Comparison of ENCODE assay signal across 8 cellular contexts in the genomic region with DNA sequence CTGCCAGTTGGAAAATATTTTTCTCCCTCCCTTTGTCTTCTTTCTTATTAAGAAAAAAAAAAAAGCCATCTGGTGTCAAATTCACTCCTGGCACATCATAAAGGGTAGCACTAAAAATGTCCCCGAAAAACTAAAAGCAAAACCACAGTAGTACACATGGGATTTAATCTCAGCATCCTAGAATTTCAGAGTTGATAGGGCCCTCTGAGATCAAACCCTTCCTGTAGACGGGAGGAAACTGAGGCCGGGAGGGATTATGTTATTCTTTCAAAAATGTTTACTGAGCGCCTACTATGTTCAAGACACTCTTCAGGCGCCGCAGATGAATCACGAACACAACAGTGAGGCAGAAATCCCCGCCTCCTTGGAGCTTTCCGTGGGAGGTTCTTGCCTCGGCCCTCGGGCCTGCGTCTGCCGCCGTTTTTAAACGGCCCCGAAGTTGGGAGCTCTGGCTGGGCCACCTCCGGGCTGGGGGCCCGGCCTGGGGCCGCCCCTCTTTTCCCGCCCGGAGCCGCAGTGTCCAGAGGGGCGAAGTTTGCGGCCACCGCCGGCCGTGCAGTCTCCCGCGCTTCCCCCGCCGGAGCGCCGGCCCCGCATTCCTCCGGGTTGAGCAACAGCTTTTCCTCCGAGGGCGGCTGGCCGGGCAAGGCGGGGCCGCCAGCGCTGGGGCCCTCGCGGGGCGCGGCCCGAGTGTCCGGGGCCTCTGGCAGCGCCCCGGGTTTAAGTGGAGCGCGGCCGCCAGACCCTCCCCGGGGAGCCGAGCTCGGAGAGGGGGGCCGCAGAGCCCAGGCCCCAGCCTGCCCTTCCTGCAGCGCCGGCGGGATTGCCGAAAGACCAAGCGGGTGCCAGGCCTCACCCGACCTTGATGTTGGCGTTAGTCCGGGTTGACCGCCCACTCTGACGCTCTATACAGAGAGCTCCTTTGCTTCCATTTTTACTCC. TPM values are rescaled to one million over a fixed set of nuclear protein-coding genes. Genes with fewer than 3 reads are reported as not detected.
DNase-seq lines count a peak whose midpoint lies in the region; ATAC-seq, FAIRE-seq and TF ChIP-seq lines count a peak whose summit lies in the region.

No MANE protein-coding gene starts in this region.

- peak overlapping the region; percentile 87 for H3K4me3 Mint-ChIP-seq in CD4-positive, alpha-beta T cell
- H3K4me3 Mint-ChIP-seq in WTC11 = peak overlapping the region; percentile 61

- H3K4me1 Mint-ChIP-seq in CD4-positive, alpha-beta T cell (ENCODE audit: low read depth) = peaks cover 9% of the 10 kb centered on the region
- peaks cover 36% of the 10 kb centered on the region for H3K4me1 Mint-ChIP-seq in WTC11

- POLR2A ChIA-PET in CD4-positive, alpha-beta T cell (lab: Charles Lee) = interaction anchor here (0.6 to 2.6 kb wide), 9 partner anchors 9 to 33 kb away, joined by 3 to 20 read pairs (median 4); partner anchors contain the start of gene CTDSP2
- POLR2A ChIA-PET in WTC11 (lab: Charles Lee) = interaction anchor here (0.6 to 2.6 kb wide), 8 partner anchors 11 to 40 kb away, joined by 3 to 22 read pairs (median 4); partner anchors contain the start of gene CTDSP2

- H3K27me3 ChIP-seq in CD4-positive, alpha-beta T cell (ENCODE audit: control insufficient read depth, insufficient read depth, low read length) = no peaks in the 10 kb centered on the region
- no peaks in the 10 kb centered on the region for H3K27me3 ChIP-seq in kidney epithelial cell (ENCODE audit: control insufficient read depth, insufficient read depth, low read length)

- H3K27ac ChIP-seq in CD4-positive, alpha-beta T cell (ENCODE audit: low read depth, low read length) = no peak overlapping the region

- intact Hi-C loops in CD4-positive, alpha-beta T cell (cut with DNase I, micrococcal nuclease) = loop anchor here in 1 of 2 experiments (1.0 kb wide), 1 partner anchor 15 kb away; no protein-coding TSS in a partner anchor

- no peaks in the 10 kb centered on the region for H3K9me3 ChIP-seq in CD4-positive, alpha-beta T cell (ENCODE audit: control insufficient read depth, low read length)

- peaks cover 34% of the 10 kb centered on the region for H3K27me3 Mint-ChIP-seq in CD4-positive, alpha-beta T cell
- H3K27me3 Mint-ChIP-seq in WTC11 (ENCODE audit: low read depth) = peaks cover 40% of the 10 kb centered on the region

- H3K36me3 Mint-ChIP-seq in CD4-positive, alpha-beta T cell (ENCODE audit: low read depth) = no peaks in the 10 kb centered on the region
- H3K36me3 Mint-ChIP-seq in WTC11 = no peaks in the 10 kb centered on the region

- peak overlapping the region; percentile 44 for H3K4me3 ChIP-seq in kidney epithelial cell (ENCODE audit: low read depth, low read length)

- peak; percentile 86 for ATAC-seq in CD4-positive, alpha-beta T cell (ENCODE audit: poor library complexity)
- ATAC-seq in GM21360 (IDR thresholded peaks at IDR 0.05; ENCODE audit: unreplicated experiment) (peak; percentile 61), WTC11 (peak; percentile 56)

- no peaks in the 10 kb centered on the region for H3K36me3 ChIP-seq in kidney epithelial cell (ENCODE audit: control insufficient read depth, insufficient read depth, low read length)

- peak in 6 of 10 experiments; percentile 34 to 59 (median 48) for DNase-seq in CD4-positive, alpha-beta T cell
- DNase-seq in HTR-8/SVneo (ENCODE audit: insufficient read length, low spot score) (peak; percentile 72), WTC11 (ENCODE audit: low spot score) (peak; percentile 74), cerebellar cortex (ENCODE audit: low spot score) (peak; percentile 63), kidney epithelial cell (ENCODE audit: low read depth) (no peak), NCI-H187 treated with DMSO at 0.1 percent for 48 hours (lab: John Stamatoyannopoulos, UW) (no peak)
- DNase-seq in stimulated activated CD4-positive, alpha-beta T cell treated with anti-CD3 and anti-CD28 coated beads, Interleukin-1b, Interleukin-23, amount 100 ng/mL, for 4 hours (ENCODE audit: low read depth in 2 of 2) = peak; percentile 50 to 59

- CTCF ChIA-PET in CD4-positive, alpha-beta T cell (lab: Charles Lee) = interaction anchor here (0.5 to 1.7 kb wide), 6 partner anchors 10 to 533 kb away, joined by 3 to 7 read pairs (median 3); no protein-coding TSS in a partner anchor
- CTCF ChIA-PET in WTC11 (lab: Charles Lee) = interaction anchor here (0.7 to 2.5 kb wide), 12 partner anchors 11 to 108 kb away, joined by 3 to 40 read pairs (median 5); partner anchors contain the start of gene CTDSP2

- FAIRE-seq in HTR-8/SVneo (lab: Jason Lieb, UNC) = no peak

- H3K9me3 Mint-ChIP-seq in CD4-positive, alpha-beta T cell = no peaks in the 10 kb centered on the region
- no peaks in the 10 kb centered on the region for H3K9me3 Mint-ChIP-seq in WTC11

- H3K27ac Mint-ChIP-seq in CD4-positive, alpha-beta T cell = no peak overlapping the region
- H3K27ac Mint-ChIP-seq in WTC11 = no peak overlapping the region

- TF ChIP-seq CTCF in CD4-positive, alpha-beta T cell (IDR thresholded peaks at IDR 0.05) = no peak
- TF ChIP-seq CTCF in WTC11 (IDR thresholded peaks at IDR 0.05) (no peak), kidney epithelial cell (IDR thresholded peaks at IDR 0.05; ENCODE audit: insufficient read depth, low read length, poor library complexity, severe bottlenecking) (no peak)

TF ChIP-seq in WTC11, 78 proteins besides CTCF, POLR2A, EP300 and RAD21:
- TF ChIP-seq EMX1 (CRISPR knock-in tag; IDR thresholded peaks at IDR 0.05) (no peak), NFYB (CRISPR knock-in tag; conservative IDR thresholded peaks at IDR 0.05; ENCODE audit: low read depth) (no peak), TEAD4 (CRISPR knock-in tag; IDR thresholded peaks at IDR 0.05) (no peak), IRF1 (CRISPR knock-in tag; IDR thresholded peaks at IDR 0.05) (no peak)

RNA-seq across cellular contexts. Expression of gene CTDSP2, which starts 18.6 kb away (rescaled TPM):
- total RNA-seq in CD4-positive, alpha-beta T cell = 10 to 100 TPM; 86.2 to 86.4 TPM
- total RNA-seq in WTC11 (2021) (97.0 to 122 TPM (median 101 TPM) in 3 replicates), kidney epithelial cell (71.2 and 79.1 TPM in 2 replicates)

RNA-seq across cellular contexts. Expression of gene AVIL, which starts 46.5 kb away (rescaled TPM):
- total RNA-seq in CD4-positive, alpha-beta T cell = 1 to 10 TPM in 1 of 2 experiments, under 1 TPM in 1; 0.60 to 1.2 TPM
- total RNA-seq in WTC11 (2021) (0.42 to 0.78 TPM (median 0.57 TPM) in 3 replicates), kidney epithelial cell (0.17 and 3.0 TPM in 2 replicates)

Comparison
In these comparisons a context has a peak if more than half of its experiments do, and no peak if none do; other contexts are left out.
1. DNase-seq: peak in CD4-positive, alpha-beta T cell (6 of 10), HTR-8/SVneo (single experiment), WTC11 (single experiment), cerebellar cortex (single experiment) and stimulated activated CD4-positive, alpha-beta T cell treated with anti-CD3 and anti-CD28 coated beads, Interleukin-1b, Interleukin-23, amount 100 ng/mL, for 4 hours (2 of 2); none in kidney epithelial cell (single experiment) and NCI-H187 treated with DMSO at 0.1 percent for 48 hours (single experiment).
2. Peak in every context shown above with its lines, with median percentiles within 50 percentile points of each other: ATAC-seq.